ENCODE assay signal across 1 cellular context in the genomic region with DNA sequence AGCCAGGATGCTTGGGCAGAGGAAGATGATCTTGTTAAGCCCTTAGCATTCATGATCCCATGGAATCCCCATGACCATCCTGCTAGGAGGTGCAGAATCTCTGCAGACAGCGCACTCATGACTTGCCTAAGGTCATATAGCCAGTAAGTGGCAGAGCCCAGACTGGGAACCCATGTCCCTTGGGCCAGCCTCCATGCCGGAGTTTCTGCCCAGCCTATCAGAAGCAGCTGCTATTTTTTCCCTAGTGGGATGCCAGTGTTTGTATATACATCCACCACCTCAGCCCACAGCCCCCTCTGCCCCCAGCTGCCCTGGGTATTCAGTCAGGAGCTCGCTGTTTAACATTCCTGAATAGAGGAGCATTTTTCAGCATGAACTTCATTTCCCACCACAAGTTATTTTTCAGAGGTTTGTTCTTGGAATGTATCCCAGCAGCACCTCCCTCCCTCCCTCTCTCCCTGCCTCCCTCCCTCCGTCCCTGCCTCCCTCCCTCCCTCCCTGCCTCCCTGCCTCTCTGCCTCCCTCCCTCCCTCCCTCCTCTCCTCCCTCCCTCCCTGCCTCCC.
TF ChIP-seq lines count a peak whose summit lies in the region.

No MANE protein-coding gene starts in this region.

TF ChIP-seq in GM23338, 12 proteins besides CTCF, POLR2A, EP300 and RAD21 (continued from another document):
- TF ChIP-seq EZH2phosphoT487 (IDR thresholded peaks at IDR 0.05; ENCODE audit: unreplicated experiment) = no peak
